Comparison of ENCODE assay signal across 1 cellular context in the genomic region with DNA sequence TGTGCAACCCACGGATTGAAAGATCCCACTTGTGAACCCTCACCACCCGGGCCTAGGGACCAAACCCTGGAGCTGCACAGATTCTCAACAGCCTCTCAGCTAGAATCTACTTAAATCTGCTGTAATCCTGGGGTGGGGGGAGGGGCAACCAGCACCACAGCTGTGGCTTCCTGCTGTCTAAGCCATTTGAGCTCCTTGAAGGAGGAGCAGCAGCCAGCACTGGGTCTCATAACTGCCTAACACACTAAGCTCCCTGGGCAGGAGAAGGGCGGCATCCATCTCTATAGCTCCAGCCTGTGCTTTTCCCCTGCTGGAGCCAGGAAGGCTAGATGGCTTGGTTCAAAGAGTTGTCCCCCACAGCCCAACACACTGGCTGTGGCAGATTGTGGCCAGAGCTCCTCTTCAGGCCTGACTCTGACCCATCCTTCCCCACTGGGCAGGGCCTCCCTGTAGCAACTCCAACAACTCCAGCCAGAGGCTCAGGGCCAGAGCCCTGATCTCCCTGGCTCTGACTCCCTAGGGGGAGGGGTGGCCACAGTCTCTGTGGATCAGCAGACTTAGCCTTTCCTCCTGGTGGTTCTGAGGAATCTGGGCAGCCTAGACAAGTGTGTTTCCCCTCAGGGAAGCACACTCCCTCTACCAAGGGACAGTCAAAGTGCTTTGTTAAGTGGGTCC.
TF ChIP-seq lines count a peak whose summit lies in the region.

No MANE protein-coding gene starts in this region.

TF ChIP-seq in GM23338, 12 proteins besides CTCF, POLR2A, EP300 and RAD21 (continued from another document):
- TF ChIP-seq, protein P1, sequence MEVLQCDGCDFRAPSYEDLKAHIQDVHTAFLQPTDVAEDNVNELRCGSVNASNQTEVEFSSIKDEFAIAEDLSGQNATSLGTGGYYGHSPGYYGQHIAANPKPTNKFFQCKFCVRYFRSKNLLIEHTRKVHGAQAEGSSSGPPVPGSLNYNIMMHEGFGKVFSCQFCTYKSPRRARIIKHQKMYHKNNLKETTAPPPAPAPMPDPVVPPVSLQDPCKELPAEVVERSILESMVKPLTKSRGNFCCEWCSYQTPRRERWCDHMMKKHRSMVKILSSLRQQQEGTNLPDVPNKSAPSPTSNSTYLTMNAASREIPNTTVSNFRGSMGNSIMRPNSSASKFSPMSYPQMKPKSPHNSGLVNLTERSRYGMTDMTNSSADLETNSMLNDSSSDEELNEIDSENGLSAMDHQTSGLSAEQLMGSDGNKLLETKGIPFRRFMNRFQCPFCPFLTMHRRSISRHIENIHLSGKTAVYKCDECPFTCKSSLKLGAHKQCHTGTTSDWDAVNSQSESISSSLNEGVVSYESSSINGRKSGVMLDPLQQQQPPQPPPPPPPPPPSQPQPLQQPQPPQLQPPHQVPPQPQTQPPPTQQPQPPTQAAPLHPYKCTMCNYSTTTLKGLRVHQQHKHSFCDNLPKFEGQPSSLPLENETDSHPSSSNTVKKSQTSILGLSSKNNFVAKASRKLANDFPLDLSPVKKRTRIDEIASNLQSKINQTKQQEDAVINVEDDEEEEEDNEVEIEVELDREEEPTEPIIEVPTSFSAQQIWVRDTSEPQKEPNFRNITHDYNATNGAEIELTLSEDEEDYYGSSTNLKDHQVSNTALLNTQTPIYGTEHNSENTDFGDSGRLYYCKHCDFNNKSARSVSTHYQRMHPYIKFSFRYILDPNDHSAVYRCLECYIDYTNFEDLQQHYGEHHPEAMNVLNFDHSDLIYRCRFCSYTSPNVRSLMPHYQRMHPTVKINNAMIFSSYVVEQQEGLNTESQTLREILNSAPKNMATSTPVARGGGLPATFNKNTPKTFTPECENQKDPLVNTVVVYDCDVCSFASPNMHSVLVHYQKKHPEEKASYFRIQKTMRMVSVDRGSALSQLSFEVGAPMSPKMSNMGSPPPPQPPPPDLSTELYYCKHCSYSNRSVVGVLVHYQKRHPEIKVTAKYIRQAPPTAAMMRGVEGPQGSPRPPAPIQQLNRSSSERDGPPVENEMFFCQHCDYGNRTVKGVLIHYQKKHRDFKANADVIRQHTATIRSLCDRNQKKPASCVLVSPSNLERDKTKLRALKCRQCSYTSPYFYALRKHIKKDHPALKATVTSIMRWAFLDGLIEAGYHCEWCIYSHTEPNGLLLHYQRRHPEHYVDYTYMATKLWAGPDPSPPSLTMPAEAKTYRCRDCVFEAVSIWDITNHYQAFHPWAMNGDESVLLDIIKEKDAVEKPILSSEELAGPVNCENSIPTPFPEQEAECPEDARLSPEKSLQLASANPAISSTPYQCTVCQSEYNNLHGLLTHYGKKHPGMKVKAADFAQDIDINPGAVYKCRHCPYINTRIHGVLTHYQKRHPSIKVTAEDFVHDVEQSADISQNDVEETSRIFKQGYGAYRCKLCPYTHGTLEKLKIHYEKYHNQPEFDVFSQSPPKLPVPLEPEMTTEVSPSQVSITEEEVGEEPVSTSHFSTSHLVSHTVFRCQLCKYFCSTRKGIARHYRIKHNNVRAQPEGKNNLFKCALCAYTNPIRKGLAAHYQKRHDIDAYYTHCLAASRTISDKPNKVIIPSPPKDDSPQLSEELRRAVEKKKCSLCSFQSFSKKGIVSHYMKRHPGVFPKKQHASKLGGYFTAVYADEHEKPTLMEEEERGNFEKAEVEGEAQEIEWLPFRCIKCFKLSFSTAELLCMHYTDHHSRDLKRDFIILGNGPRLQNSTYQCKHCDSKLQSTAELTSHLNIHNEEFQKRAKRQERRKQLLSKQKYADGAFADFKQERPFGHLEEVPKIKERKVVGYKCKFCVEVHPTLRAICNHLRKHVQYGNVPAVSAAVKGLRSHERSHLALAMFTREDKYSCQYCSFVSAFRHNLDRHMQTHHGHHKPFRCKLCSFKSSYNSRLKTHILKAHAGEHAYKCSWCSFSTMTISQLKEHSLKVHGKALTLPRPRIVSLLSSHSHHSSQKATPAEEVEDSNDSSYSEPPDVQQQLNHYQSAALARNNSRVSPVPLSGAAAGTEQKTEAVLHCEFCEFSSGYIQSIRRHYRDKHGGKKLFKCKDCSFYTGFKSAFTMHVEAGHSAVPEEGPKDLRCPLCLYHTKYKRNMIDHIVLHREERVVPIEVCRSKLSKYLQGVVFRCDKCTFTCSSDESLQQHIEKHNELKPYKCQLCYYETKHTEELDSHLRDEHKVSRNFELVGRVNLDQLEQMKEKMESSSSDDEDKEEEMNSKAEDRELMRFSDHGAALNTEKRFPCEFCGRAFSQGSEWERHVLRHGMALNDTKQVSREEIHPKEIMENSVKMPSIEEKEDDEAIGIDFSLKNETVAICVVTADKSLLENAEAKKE (CRISPR knock-in tag; IDR thresholded peaks at IDR 0.05) = no peak
- TF ChIP-seq ETS1 (IDR thresholded peaks at IDR 0.05) (no peak), CREB1 (CRISPR knock-in tag; IDR thresholded peaks at IDR 0.05; ENCODE audit: low read depth) (no peak), ZNF331 (CRISPR knock-in tag; IDR thresholded peaks at IDR 0.05; ENCODE audit: low read depth) (no peak)
